8 cellular contexts compared by ENCODE assay signal in the genomic region with DNA sequence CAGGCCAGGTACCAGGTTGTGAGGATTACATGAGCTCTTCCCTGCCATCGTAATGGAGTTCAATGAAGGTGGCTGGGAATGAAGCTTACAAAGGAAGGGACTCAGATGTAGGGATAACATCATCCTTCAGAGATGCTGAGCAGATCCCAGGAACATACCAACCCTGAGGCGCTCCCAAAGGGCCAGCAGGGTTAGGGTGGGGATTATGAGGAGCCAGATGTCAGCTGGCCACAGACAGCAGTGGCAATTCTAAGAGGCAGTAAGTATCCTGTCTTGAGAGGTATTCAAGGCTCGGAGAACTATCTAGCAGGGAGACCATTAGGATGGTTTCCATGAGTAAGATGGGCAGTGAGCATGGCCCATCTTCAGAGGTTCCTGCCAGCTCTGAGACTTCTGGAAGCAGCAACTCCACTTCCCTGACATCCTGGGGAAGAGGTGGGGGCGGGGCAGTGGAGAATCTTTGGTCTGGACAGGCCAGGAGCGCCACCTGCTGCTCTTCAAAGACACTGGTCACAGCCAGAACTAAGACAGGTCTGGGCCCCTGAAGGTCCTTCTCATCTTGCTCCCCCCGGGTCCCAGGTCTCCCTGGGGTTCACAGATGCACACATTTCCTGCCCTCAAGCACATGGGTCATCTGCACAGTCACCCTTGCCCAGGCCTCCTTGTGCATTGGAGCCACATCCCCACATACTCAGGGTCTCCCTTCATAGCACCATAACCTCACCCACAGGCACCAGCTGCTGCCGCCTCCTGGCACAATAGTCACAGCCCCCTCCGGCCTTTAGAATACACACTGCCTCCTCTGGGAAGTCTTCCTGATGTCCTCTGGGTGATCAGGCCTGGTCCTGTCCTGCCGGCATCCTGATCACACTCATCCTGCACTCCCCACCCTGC. TPM values are rescaled to one million over a fixed set of nuclear protein-coding genes. Genes with fewer than 3 reads are reported as not detected.
A peak's percentile ranks its signal among the peaks of the same experiment; 100 is the strongest.
DNase-seq lines count a peak whose midpoint lies in the region; ATAC-seq and TF ChIP-seq lines count a peak whose summit lies in the region.

No MANE protein-coding gene starts in this region.

- no peaks in the 10 kb centered on the region for H3K36me3 ChIP-seq in parathyroid adenoma (ENCODE audit: control insufficient read depth, insufficient read depth, low read length)

- no peaks in the 10 kb centered on the region for H3K9me3 Mint-ChIP-seq in activated naive CD8-positive, alpha-beta T cell treated with anti-CD3 and anti-CD28 coated beads for 36 hours
- H3K9me3 Mint-ChIP-seq in glutamatergic neuron (ENCODE audit: unreplicated experiment) = peaks cover 11% of the 10 kb centered on the region

- no peak overlapping the region for H3K4me3 ChIP-seq in parathyroid adenoma (ENCODE audit: low read depth, low read length)

- TF ChIP-seq CTCF in glutamatergic neuron (IDR thresholded peaks at IDR 0.05; ENCODE audit: partially characterized antibody, unreplicated experiment) (peak; percentile 52), parathyroid adenoma (IDR thresholded peaks at IDR 0.05) (peak; percentile 59)

- H3K4me1 ChIP-seq in parathyroid adenoma = no peaks in the 10 kb centered on the region

- no peak overlapping the region for H2AFZ ChIP-seq in parathyroid adenoma

- peaks cover 34% of the 10 kb centered on the region for H3K27me3 Mint-ChIP-seq in activated naive CD8-positive, alpha-beta T cell treated with anti-CD3 and anti-CD28 coated beads for 36 hours
- H3K27me3 Mint-ChIP-seq in glutamatergic neuron (ENCODE audit: unreplicated experiment) = peaks cover 16% of the 10 kb centered on the region

- H3K4me2 ChIP-seq in parathyroid adenoma (ENCODE audit: low read length) = no peak overlapping the region

- H3K4me1 Mint-ChIP-seq in activated naive CD8-positive, alpha-beta T cell treated with anti-CD3 and anti-CD28 coated beads for 36 hours = peaks cover 12% of the 10 kb centered on the region
- peaks cover 24% of the 10 kb centered on the region for H3K4me1 Mint-ChIP-seq in glutamatergic neuron (ENCODE audit: low read depth, unreplicated experiment)

- no peak overlapping the region for H3K9ac ChIP-seq in parathyroid adenoma

- no peaks in the 10 kb centered on the region for H3K9me3 ChIP-seq in parathyroid adenoma (ENCODE audit: control insufficient read depth, low read length)

- DNase-seq in ELF-1 (ENCODE audit: low read depth, low spot score) (peak; percentile 89), M059J (ENCODE audit: low read depth) (peak; percentile 87), RPMI8226 (peak; percentile 78), glutamatergic neuron (peak; percentile 92)
- peak; percentile 54 for DNase-seq in activated naive CD8-positive, alpha-beta T cell treated with anti-CD3 and anti-CD28 coated beads for 36 hours

- ATAC-seq in GM19035 (IDR thresholded peaks at IDR 0.05; ENCODE audit: unreplicated experiment) = no peak
- no peak for ATAC-seq in HG03135 (IDR thresholded peaks at IDR 0.05; ENCODE audit: unreplicated experiment)

- no peaks in the 10 kb centered on the region for H3K27me3 ChIP-seq in parathyroid adenoma (ENCODE audit: control insufficient read depth, insufficient read depth, low read length)

- no peak overlapping the region for H3K4me3 Mint-ChIP-seq in activated naive CD8-positive, alpha-beta T cell treated with anti-CD3 and anti-CD28 coated beads for 36 hours
- H3K4me3 Mint-ChIP-seq in glutamatergic neuron (ENCODE audit: unreplicated experiment) = no peak overlapping the region

- no peaks in the 10 kb centered on the region for H3K36me3 Mint-ChIP-seq in activated naive CD8-positive, alpha-beta T cell treated with anti-CD3 and anti-CD28 coated beads for 36 hours
- H3K36me3 Mint-ChIP-seq in glutamatergic neuron (ENCODE audit: unreplicated experiment) = no peaks in the 10 kb centered on the region

- H3K27ac Mint-ChIP-seq in activated naive CD8-positive, alpha-beta T cell treated with anti-CD3 and anti-CD28 coated beads for 36 hours = no peak overlapping the region
- H3K27ac Mint-ChIP-seq in glutamatergic neuron (ENCODE audit: unreplicated experiment) = peak overlapping the region; percentile 12

- no peak overlapping the region for H3K27ac ChIP-seq in parathyroid adenoma

- H3K79me2 ChIP-seq in parathyroid adenoma = no peaks in the 10 kb centered on the region

RNA-seq across cellular contexts. Expression of gene SDC3, which starts 2.8 kb away (rescaled TPM):
- 17.1 and 49.2 TPM in 2 replicates for total RNA-seq in M059J (2014; rRNA removed; shearing (Covaris generic))
- total RNA-seq in activated naive CD8-positive, alpha-beta T cell treated with anti-CD3 and anti-CD28 coated beads for 36 hours = under 1 TPM; 0.30 to 0.43 TPM
- total RNA-seq in glutamatergic neuron (ENCODE audit: unreplicated experiment) = 41.7 TPM

Comparison
In these comparisons a context has a peak if more than half of its experiments do, and no peak if none do; other contexts are left out.
1. RNA of gene SDC3, which starts 2.8 kb away (total RNA-seq): 17.1 to 49.2 TPM in M059J and 41.7 TPM in glutamatergic neuron (single experiment); 0.30 to 0.43 TPM in activated naive CD8-positive, alpha-beta T cell treated with anti-CD3 and anti-CD28 coated beads for 36 hours; every median in the first group is over 10 times any median in the second.
2. Peak in every context shown above with its lines, with median percentiles within 50 percentile points of each other: DNase-seq.